In genomic region chr1:61638296-61638695, GRCh38 we compare ENCODE assay signal across 16 cellular contexts.
DNase-seq lines count a peak whose midpoint lies in the region; ATAC-seq, FAIRE-seq and TF ChIP-seq lines count a peak whose summit lies in the region.
"Had no signal": no experiment of that assay in that cellular context is flagged by ENCODE, and none has a peak within 500 bp of the region (broad histone marks: within the 10 kb centered on the region; RNA-seq: fewer than 3 reads in every experiment).

No MANE protein-coding gene starts in this region.

- peaks cover 11% of the 10 kb centered on the region for H3K4me1 Mint-ChIP-seq in MCF 10A (ENCODE audit: insufficient read depth, unreplicated experiment)
- peaks cover 7 to 20% (median 15%) of the 10 kb centered on the region in 7 donors for H3K4me1 Mint-ChIP-seq in naive thymus-derived CD4-positive, alpha-beta T cell

- H3K27me3 ChIP-seq in mammary epithelial cell (ENCODE audit: insufficient read depth, low read length) = no peaks in the 10 kb centered on the region
- no peaks in the 10 kb centered on the region for H3K27me3 ChIP-seq in muscle layer of duodenum (ENCODE audit: low read depth, low read length)
- H3K27me3 ChIP-seq in naive thymus-derived CD4-positive, alpha-beta T cell (ENCODE audit: control insufficient read depth in 2 of 2, insufficient read depth in 2 of 2, low read length in 2 of 2) = no peaks in the 10 kb centered on the region

- H4K20me1 ChIP-seq in mammary epithelial cell (ENCODE audit: insufficient read depth, low read length) = no peaks in the 10 kb centered on the region

- no peak overlapping the region for H2AFZ ChIP-seq in mammary epithelial cell (ENCODE audit: low read depth, low read length)

- peaks cover 3% of the 10 kb centered on the region for H3K4me1 ChIP-seq in mammary epithelial cell (ENCODE audit: insufficient read depth, low read length)
- peaks cover 0 to 27% of the 10 kb centered on the region in 2 donors for H3K4me1 ChIP-seq in muscle layer of duodenum (ENCODE audit: control insufficient read depth in 1 of 2, insufficient read depth in 2 of 2, low read length in 2 of 2)
- H3K4me1 ChIP-seq in naive thymus-derived CD4-positive, alpha-beta T cell (ENCODE audit: control insufficient read depth in 2 of 2, insufficient read depth in 2 of 2, low read length in 2 of 2) = peaks cover 0 to 7% of the 10 kb centered on the region in 2 donors

- BruUV-seq in MCF 10A (replicated peaks; lab: Mats Ljungman, UMichigan) (no TSS peak), mammary epithelial cell (replicated peaks; lab: Mats Ljungman, UMichigan) (no TSS peak)

- H3K79me2 ChIP-seq in mammary epithelial cell (ENCODE audit: insufficient read depth, low read length) = no peaks in the 10 kb centered on the region

- no peak for DNase-seq in MCF 10A (ENCODE audit: unreplicated experiment)
- no peak for DNase-seq in mammary epithelial cell
- DNase-seq in fibroblast of mammary gland (ENCODE audit: low read depth) = peak; percentile 99
- DNase-seq in urothelium cell line (ENCODE audit: low spot score) = no peak
- no peak for DNase-seq in NCI-H2107 (lab: John Stamatoyannopoulos, UW)
- no peak for DNase-seq in NCI-H2029 (lab: John Stamatoyannopoulos, UW)
- DNase-seq in naive thymus-derived CD4-positive, alpha-beta T cell = no peak
- DNase-seq: activated effector memory CD4-positive, alpha-beta T cell treated with Interleukin-2 at 50 U/mL for 16 hours; central memory CD4-positive, alpha-beta T cell; erythroblast; naive B cell; NCI-H226; small intestine; trophoblast cell had no signal

- no peak overlapping the region for H3K9ac ChIP-seq in mammary epithelial cell (ENCODE audit: insufficient read depth, low read length)

- no peaks in the 10 kb centered on the region for H3K27me3 Mint-ChIP-seq in MCF 10A (ENCODE audit: insufficient read depth, unreplicated experiment)
- peaks cover 0 to 12% (median 4%) of the 10 kb centered on the region in 5 donors for H3K27me3 Mint-ChIP-seq in naive thymus-derived CD4-positive, alpha-beta T cell

- no peaks in the 10 kb centered on the region for H3K36me3 Mint-ChIP-seq in MCF 10A (ENCODE audit: insufficient read depth, unreplicated experiment)
- H3K36me3 Mint-ChIP-seq in naive thymus-derived CD4-positive, alpha-beta T cell = no peaks in the 10 kb centered on the region
- H3K36me3 Mint-ChIP-seq: naive B cell had no signal

- no peak overlapping the region for H3K4me3 Mint-ChIP-seq in MCF 10A (ENCODE audit: unreplicated experiment)
- H3K4me3 Mint-ChIP-seq in naive thymus-derived CD4-positive, alpha-beta T cell = no peak overlapping the region
- H3K4me3 Mint-ChIP-seq: naive B cell had no signal

- no peak for ATAC-seq in naive thymus-derived CD4-positive, alpha-beta T cell

- in situ Hi-C loops in mammary epithelial cell (cut with MboI; ENCODE audit: low sequenced_read_pairs in 2 of 2) = no loop called here

- peak; percentile 82 for FAIRE-seq in urothelium cell line (lab: Jason Lieb, UNC)
- FAIRE-seq: small intestine had no signal

- POLR2A ChIA-PET in MCF 10A (lab: Yijun Ruan, JAX) = no interaction called here
- POLR2A ChIA-PET in naive thymus-derived CD4-positive, alpha-beta T cell (lab: Charles Lee) = no interaction called here

- dilution Hi-C loops in mammary epithelial cell (cut with HindIII; ENCODE audit: low sequenced_read_pairs) = no loop called here

- H3K27ac ChIP-seq in mammary epithelial cell (ENCODE audit: insufficient read depth, low read depth, low read length) = no peak overlapping the region
- H3K27ac ChIP-seq in muscle layer of duodenum (ENCODE audit: low read length) = peak overlapping the region; percentile 74
- no peak overlapping the region for H3K27ac ChIP-seq in naive thymus-derived CD4-positive, alpha-beta T cell (ENCODE audit: low read depth, low read length)
- H3K27ac ChIP-seq: HL-60 had no signal

- CTCF ChIA-PET in MCF 10A (lab: Yijun Ruan, JAX) = no interaction called here
- CTCF ChIA-PET in mammary epithelial cell (lab: Charles Lee; ENCODE audit: low non-redundant PET) = no interaction called here
- CTCF ChIA-PET in naive thymus-derived CD4-positive, alpha-beta T cell (lab: Charles Lee) = no interaction called here

- H3K4me3 ChIP-seq in mammary epithelial cell (replicated peaks in 1 of 3; ENCODE audit: insufficient read depth in 1 of 3, low read depth in 2 of 3, low read length in 3 of 3) (no peak overlapping the region), fibroblast of mammary gland (ENCODE audit: control insufficient read depth, low read depth, low read length) (no peak overlapping the region), muscle layer of duodenum (ENCODE audit: low read depth in 1 of 2, low read length in 2 of 2) (no peak overlapping the region)
- H3K4me3 ChIP-seq in naive thymus-derived CD4-positive, alpha-beta T cell (ENCODE audit: low read length) = no peak overlapping the region

- H3K27ac Mint-ChIP-seq in MCF 10A (ENCODE audit: low read depth, unreplicated experiment) = peak overlapping the region; percentile 60
- no peak overlapping the region for H3K27ac Mint-ChIP-seq in naive thymus-derived CD4-positive, alpha-beta T cell

- no peaks in the 10 kb centered on the region for H3K9me3 Mint-ChIP-seq in MCF 10A (ENCODE audit: unreplicated experiment)
- no peaks in the 10 kb centered on the region for H3K9me3 Mint-ChIP-seq in naive thymus-derived CD4-positive, alpha-beta T cell
- H3K9me3 Mint-ChIP-seq: naive B cell had no signal

- no peak overlapping the region for H3K4me2 ChIP-seq in mammary epithelial cell (ENCODE audit: insufficient read depth, low read depth, low read length)

- no peak for TF ChIP-seq CTCF in MCF 10A (IDR thresholded peaks at IDR 0.05; ENCODE audit: unreplicated experiment)
- TF ChIP-seq CTCF in mammary epithelial cell (conservative IDR thresholded peaks at IDR 0.05 in 1 of 2, IDR thresholded peaks at IDR 0.05 in 1 of 2; ENCODE audit: extremely low read depth in 1 of 2, insufficient read depth in 1 of 2, low read depth in 1 of 2, low read length in 2 of 2) = no peak
- no peak for TF ChIP-seq CTCF in fibroblast of mammary gland (conservative IDR thresholded peaks at IDR 0.05; ENCODE audit: control insufficient read depth, insufficient read depth, low read depth, low read length)

- intact Hi-C loops in MCF 10A (cut with micrococcal nuclease) = no loop called here
- intact Hi-C loops in mammary epithelial cell (cut with micrococcal nuclease) = no loop called here
- intact Hi-C loops in naive thymus-derived CD4-positive, alpha-beta T cell (cut with micrococcal nuclease) = no loop called here

- H3K36me3 ChIP-seq in mammary epithelial cell (ENCODE audit: insufficient read depth, low read length) = no peaks in the 10 kb centered on the region
- H3K36me3 ChIP-seq in muscle layer of duodenum (ENCODE audit: control insufficient read depth in 1 of 2, insufficient read depth in 2 of 2, low read length in 2 of 2) = no peaks in the 10 kb centered on the region
- no peaks in the 10 kb centered on the region for H3K36me3 ChIP-seq in naive thymus-derived CD4-positive, alpha-beta T cell (ENCODE audit: control insufficient read depth in 2 of 3, insufficient read depth in 3 of 3, low read length in 3 of 3)

- WGBS in mammary epithelial cell (ENCODE audit: low coverage, missing lambda C conversion rate) = 100% methylated on average over 2 of the region's 2 CpGs

- no peaks in the 10 kb centered on the region for H3K9me3 ChIP-seq in mammary epithelial cell (replicated peaks; ENCODE audit: insufficient read depth, low read length)
- no peaks in the 10 kb centered on the region for H3K9me3 ChIP-seq in muscle layer of duodenum (ENCODE audit: control insufficient read depth in 1 of 2, low read length in 2 of 2)
- H3K9me3 ChIP-seq in naive thymus-derived CD4-positive, alpha-beta T cell (ENCODE audit: control insufficient read depth in 2 of 3, low read length in 3 of 3) = no peaks in the 10 kb centered on the region
